2 cellular contexts compared by ENCODE assay signal in the genomic region with DNA sequence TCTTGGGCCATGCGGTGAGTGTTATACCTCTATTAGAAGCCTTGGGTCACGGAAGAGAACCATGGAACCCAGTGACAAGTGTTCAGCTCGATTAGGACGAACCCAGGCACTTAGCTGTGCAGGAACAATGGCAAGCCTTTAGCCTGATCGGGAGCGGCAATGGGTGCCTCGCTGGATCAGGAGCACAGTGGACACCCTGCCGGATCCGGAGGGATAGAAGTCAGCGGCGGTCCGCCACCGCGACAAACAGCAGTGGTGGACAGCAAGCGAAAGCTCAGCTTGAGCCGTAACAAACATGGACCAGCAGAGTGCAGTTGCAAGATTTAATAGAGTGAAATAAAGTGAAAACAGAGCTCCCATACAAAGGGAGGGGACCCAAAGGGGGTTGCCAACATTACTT. TPM values are rescaled to one million over a fixed set of nuclear protein-coding genes. Genes with fewer than 3 reads are reported as not detected.
"Had no signal": no experiment of that assay in that cellular context is flagged by ENCODE, and none has a peak within 500 bp of the region (broad histone marks: within the 10 kb centered on the region; RNA-seq: fewer than 3 reads in every experiment).

No MANE protein-coding gene starts in this region.

RNA-seq across cellular contexts. Expression of a gene that starts 24.2 kb away (rescaled TPM):
- total RNA-seq: G401, GM12878 had no signal

RNA-seq across cellular contexts. Expression of a gene that starts 38.1 kb away (rescaled TPM):
- total RNA-seq: G401, GM12878 had no signal
